Comparison of ENCODE assay signal across 8 cellular contexts in genomic region chr4:51655-52277, GRCh38. TPM values are rescaled to one million over a fixed set of nuclear protein-coding genes. Genes with fewer than 3 reads are reported as not detected.
DNase-seq lines count a peak whose midpoint lies in the region; ATAC-seq and TF ChIP-seq lines count a peak whose summit lies in the region.
"Not testable (repeated sequence)": the region's sequence is repeated elsewhere in the genome, so short reads cannot be mapped to it uniquely, and the experiment has no call there.
"Had no signal": no experiment of that assay in that cellular context is flagged by ENCODE, and none has a peak within 500 bp of the region (broad histone marks: within the 10 kb centered on the region; RNA-seq: fewer than 3 reads in every experiment).

No MANE protein-coding gene starts in this region.

- H3K4me3 ChIP-seq in OCI-LY7 (ENCODE audit: low read depth, low read length, poor library complexity, severe bottlenecking) = peak overlapping the region; percentile 45
- not testable (repeated sequence) for H3K4me3 ChIP-seq in mucosa of descending colon

- CTCF ChIA-PET in OCI-LY7 (lab: Charles Lee; ENCODE audit: unreplicated experiment) = interaction anchor here (1.0 kb wide), 1 partner anchor 9 kb away, joined by 8 read pairs; no protein-coding TSS in a partner anchor

- not testable (repeated sequence) for H2AFZ ChIP-seq in OCI-LY7 (ENCODE audit: low read length)

- H3K9me3 ChIP-seq in OCI-LY7 (ENCODE audit: low read length); mucosa of descending colon: not testable (repeated sequence)

- H3K9me3 Mint-ChIP-seq in activated T-helper 17 cell treated with anti-CD3 and anti-CD28 coated beads, Interleukin-2, amount 50 U/mL, for 72 hours = not testable (repeated sequence)

- H3K79me2 ChIP-seq in OCI-LY7 (ENCODE audit: insufficient read depth, low read depth, low read length) = not testable (repeated sequence)

- H3K4me3 Mint-ChIP-seq in activated T-helper 17 cell treated with anti-CD3 and anti-CD28 coated beads, Interleukin-2, amount 50 U/mL, for 72 hours = not testable (repeated sequence)

- peak overlapping the region; percentile 79 for H3K27ac ChIP-seq in OCI-LY7 (ENCODE audit: low read depth, low read length, poor library complexity, severe bottlenecking)

- H3K4me1 Mint-ChIP-seq in activated T-helper 17 cell treated with anti-CD3 and anti-CD28 coated beads, Interleukin-2, amount 50 U/mL, for 72 hours = not testable (repeated sequence)

- H3K36me3 Mint-ChIP-seq in activated T-helper 17 cell treated with anti-CD3 and anti-CD28 coated beads, Interleukin-2, amount 50 U/mL, for 72 hours (ENCODE audit: low read depth) = not testable (repeated sequence)

- not testable (repeated sequence) for H3K36me3 ChIP-seq in OCI-LY7 (ENCODE audit: insufficient read depth, low read length); mucosa of descending colon (ENCODE audit: low read depth)

- not testable (repeated sequence) for H4K20me1 ChIP-seq in OCI-LY7 (ENCODE audit: insufficient read depth, low read length)

- H3K4me2 ChIP-seq in OCI-LY7 (ENCODE audit: low read length) = 0 out of 2 replicates have a peak overlapping the region, but pooled peaks have one; percentile 43

- H3K4me1 ChIP-seq in OCI-LY7 (ENCODE audit: insufficient read depth, low read length, poor library complexity, severe bottlenecking) = peaks cover 16% of the 10 kb centered on the region
- not testable (repeated sequence) for H3K4me1 ChIP-seq in mucosa of descending colon (ENCODE audit: low read depth)

- not testable (repeated sequence) for TF ChIP-seq CTCF in OCI-LY7 (conservative IDR thresholded peaks at IDR 0.05; ENCODE audit: low read length); mucosa of descending colon (IDR thresholded peaks at IDR 0.05)

- not testable (repeated sequence) for H3K9me2 ChIP-seq in OCI-LY7 (ENCODE audit: insufficient read depth, low read length)

- H3K27ac Mint-ChIP-seq in activated T-helper 17 cell treated with anti-CD3 and anti-CD28 coated beads, Interleukin-2, amount 50 U/mL, for 72 hours = not testable (repeated sequence)

- ATAC-seq in GM18870 (IDR thresholded peaks at IDR 0.05; ENCODE audit: unreplicated experiment) = peak; percentile 49
- peak; percentile 37 for ATAC-seq in GM21515 (IDR thresholded peaks at IDR 0.05; ENCODE audit: unreplicated experiment)
- peak; percentile 75 for ATAC-seq in HG02870 (IDR thresholded peaks at IDR 0.05; ENCODE audit: unreplicated experiment)
- ATAC-seq in HG03196 (IDR thresholded peaks at IDR 0.05; ENCODE audit: unreplicated experiment) = peak; percentile 70
- peak; percentile 71 for ATAC-seq in activated T-helper 17 cell treated with anti-CD3 and anti-CD28 coated beads, Interleukin-2, amount 50 U/mL, for 72 hours (replicated peaks)
- peak; percentile 9 for ATAC-seq in mucosa of descending colon

- H3K27me3 Mint-ChIP-seq in activated T-helper 17 cell treated with anti-CD3 and anti-CD28 coated beads, Interleukin-2, amount 50 U/mL, for 72 hours = not testable (repeated sequence)

- BruUV-seq in OCI-LY7 (replicated peaks; lab: Mats Ljungman, UMichigan) = not testable (repeated sequence)

- POLR2A ChIA-PET in OCI-LY7 (lab: Charles Lee) = interaction anchor here (0.9 to 15.6 kb wide), 6 partner anchors 9 to 23 kb away, joined by 3 to 359 read pairs (median 5); no protein-coding TSS in a partner anchor

- not testable (repeated sequence) for DNase-seq in OCI-LY7 (ENCODE audit: low spot score)
- peak in 1 of 3 donors; percentile 40 for DNase-seq in mucosa of descending colon

- intact Hi-C loops in OCI-LY7 (cut with micrococcal nuclease; ENCODE audit: unreplicated experiment); mucosa of descending colon (cut with DNase I, micrococcal nuclease): not testable (repeated sequence)

RNA-seq across cellular contexts. Expression of gene ZNF595, which starts 1.4 kb away (rescaled TPM):
- total RNA-seq in OCI-LY7 (2014; rRNA removed; shearing (Covaris generic)) = 1.8 and 1.9 TPM in 2 replicates
- total RNA-seq in OCI-LY7 (2022) (1.6 and 1.8 TPM in 2 replicates), mucosa of descending colon (10 to 100 TPM in 2 of 3 donors, 1 to 10 TPM in 1; 10.0 to 24.3 (median 17.5) TPM)
- 1 to 10 TPM; 1.8 to 7.1 TPM for total RNA-seq in activated T-helper 17 cell treated with anti-CD3 and anti-CD28 coated beads, Interleukin-2, amount 50 U/mL, for 72 hours
- total RNA-seq: HepG2 had no signal

Comparison
In these comparisons a context has a peak if more than half of its experiments do, and no peak if none do; other contexts are left out.
1. ATAC-seq: peak in every context shown above with its lines; median percentile 75 in HG02870; 71 in activated T-helper 17 cell treated with anti-CD3 and anti-CD28 coated beads, Interleukin-2, amount 50 U/mL, for 72 hours; 70 in HG03196; 49 in GM18870; 37 in GM21515; 9 in mucosa of descending colon.